In the genomic region with DNA sequence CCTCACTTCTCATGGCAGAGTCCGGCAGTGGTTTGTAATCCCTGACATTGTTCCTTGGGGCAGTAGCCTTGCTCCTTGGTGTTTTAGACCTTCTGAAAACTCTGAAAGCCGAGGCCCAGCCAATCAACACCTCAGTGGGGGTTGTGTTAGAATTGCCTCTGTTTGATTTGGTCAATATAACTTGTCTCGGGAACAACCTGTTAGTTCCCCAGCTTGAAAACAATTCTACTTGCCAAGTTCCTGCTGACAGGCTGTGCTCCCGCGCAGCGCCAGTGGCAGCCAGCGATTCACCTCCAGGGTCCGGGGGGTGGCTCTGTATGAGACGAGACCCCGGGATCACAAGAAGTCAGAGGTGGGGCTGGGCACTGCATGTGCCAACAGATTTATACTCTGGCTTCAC, we compare ENCODE assay signal across 17 cellular contexts.
DNase-seq lines count a peak whose midpoint lies in the region; ATAC-seq and TF ChIP-seq lines count a peak whose summit lies in the region.
"Had no signal": no experiment of that assay in that cellular context is flagged by ENCODE, and none has a peak within 500 bp of the region (broad histone marks: within the 10 kb centered on the region; RNA-seq: fewer than 3 reads in every experiment).

No MANE protein-coding gene starts in this region.

- intact Hi-C loops in IMR-90 (cut with micrococcal nuclease): no loop called here

- no peaks in the 10 kb centered on the region for H3K79me1 ChIP-seq in IMR-90 (ENCODE audit: low read depth in 1 of 2, low read length in 2 of 2)

- no peak overlapping the region for H3K23ac ChIP-seq in IMR-90 (ENCODE audit: low read depth, low read length)

- peaks cover 11% of the 10 kb centered on the region for H3K27me3 Mint-ChIP-seq in glutamatergic neuron (ENCODE audit: unreplicated experiment)
- peaks cover 11% of the 10 kb centered on the region for H3K27me3 Mint-ChIP-seq in neural progenitor cell (ENCODE audit: insufficient read depth, low read depth)

- H2AK9ac ChIP-seq in IMR-90 (replicated peaks; ENCODE audit: low read depth, low read length, poor library complexity): no peak overlapping the region

- TF ChIP-seq CTCF in C4-2B (conservative IDR thresholded peaks at IDR 0.05): no peak
- no peak for TF ChIP-seq CTCF in IMR-90 (conservative IDR thresholded peaks at IDR 0.05; ENCODE audit: low read depth, low read length)
- no peak for TF ChIP-seq CTCF in glutamatergic neuron (IDR thresholded peaks at IDR 0.05; ENCODE audit: partially characterized antibody, unreplicated experiment)
- TF ChIP-seq CTCF in neural progenitor cell (IDR thresholded peaks at IDR 0.05): no peak

- H3K79me2 ChIP-seq in neural progenitor cell (ENCODE audit: low read depth): no peaks in the 10 kb centered on the region

- H3F3A ChIP-seq in neural progenitor cell (ENCODE audit: low read depth): peaks cover 11% of the 10 kb centered on the region

- H3K4me3 Mint-ChIP-seq in glutamatergic neuron (ENCODE audit: unreplicated experiment): peak overlapping the region; percentile 6
- H3K4me3 Mint-ChIP-seq in neural progenitor cell: no peak overlapping the region
- H3K4me3 Mint-ChIP-seq: HFFc6, IgD-negative memory B cell had no signal

- H3K9me3 Mint-ChIP-seq in glutamatergic neuron (ENCODE audit: unreplicated experiment) (peaks cover 13% of the 10 kb centered on the region), neural progenitor cell (peaks cover 14% of the 10 kb centered on the region)
- H3K9me3 Mint-ChIP-seq: HFFc6 had no signal

- H2BK15ac ChIP-seq in IMR-90 (ENCODE audit: low read depth, low read length): no peak overlapping the region

- H2BK5ac ChIP-seq in IMR-90 (ENCODE audit: low read depth, low read length, poor library complexity, severe bottlenecking): no peak overlapping the region

- no peak for TF ChIP-seq RAD21 in IMR-90 (IDR thresholded peaks at IDR 0.05; ENCODE audit: low read length)

- no peak overlapping the region for H4K5ac ChIP-seq in IMR-90 (ENCODE audit: low read depth, low read length)

- dilution Hi-C loops in IMR-90 (cut with HindIII; ENCODE audit: low sequenced_read_pairs, unreplicated experiment): no loop called here

- H3K4me3 ChIP-seq in IMR-90 (ENCODE audit: insufficient read depth, low read depth, low read length) (no peak overlapping the region), neural progenitor cell (no peak overlapping the region)
- H3K4me3 ChIP-seq: A549 had no signal

- POLR2A ChIA-PET in IMR-90 (lab: Charles Lee; ENCODE audit: unreplicated experiment): no interaction called here

- peaks cover 11% of the 10 kb centered on the region for H3K36me3 Mint-ChIP-seq in glutamatergic neuron (ENCODE audit: unreplicated experiment)
- H3K36me3 Mint-ChIP-seq in neural progenitor cell: peaks cover 2% of the 10 kb centered on the region

- no peak overlapping the region for H2BK20ac ChIP-seq in IMR-90 (ENCODE audit: low read depth, low read length)

- DNase-seq in IMR-90: no peak
- DNase-seq in glutamatergic neuron: no peak
- peak; percentile 44 for DNase-seq in neural progenitor cell (ENCODE audit: low spot score)
- no peak for DNase-seq in mesenteric fat pad (ENCODE audit: low spot score)
- DNase-seq in DMS53 treated with DMSO at 0.1 percent for 48 hours (lab: John Stamatoyannopoulos, UW; ENCODE audit: unreplicated experiment): no peak
- no peak for DNase-seq in iPS-NIHi11 (ENCODE audit: low spot score)
- DNase-seq: DMS53, GDM1, GOT3, HFFc6, MV-4-11, NCI-H1417 treated with DMSO at 0.1 percent for 48 hours, NCI-H2029 treated with DMSO at 0.1 percent for 48 hours, NCI-H524 had no signal

- TF ChIP-seq POLR2A in IMR-90 (IDR thresholded peaks at IDR 0.05; ENCODE audit: low read depth, low read length): no peak

- no peak overlapping the region for H3K14ac ChIP-seq in IMR-90 (replicated peaks; ENCODE audit: low read depth, low read length)

- WGBS in IMR-90 (ENCODE audit: extremely low coverage in 2 of 2, insufficient read length in 1 of 2), 2 experiments: 71% methylated on average over 5 of the region's 10 CpGs; no CpG with 5 or more reads in 1 of the 2 experiments

- no peak overlapping the region for H3K56ac ChIP-seq in IMR-90 (ENCODE audit: extremely low read depth, insufficient read depth, low read length)

- CTCF ChIA-PET in IMR-90 (lab: Yijun Ruan, JAX): no interaction called here

- in situ Hi-C loops in IMR-90 (cut with MboI; ENCODE audit: low sequenced_read_pairs): loop anchor here (25.0 kb wide), 1 partner anchor 362 kb away; the partner anchor contains the start of gene HMGB1

- H3K4me1 ChIP-seq in IMR-90 (ENCODE audit: control insufficient read depth, insufficient read depth, low read length) (peaks cover 4% of the 10 kb centered on the region; the same call in 1 of the 2 replicates), neural progenitor cell (peaks cover 13% of the 10 kb centered on the region)

- H2AK5ac ChIP-seq in IMR-90 (ENCODE audit: low read depth, low read length): no peak overlapping the region

- H3K4ac ChIP-seq in IMR-90 (ENCODE audit: low read depth, low read length): no peak overlapping the region

- H3K4me2 ChIP-seq in IMR-90 (ENCODE audit: low read depth, low read length): no peak overlapping the region
- H3K4me2 ChIP-seq in neural progenitor cell: peak overlapping the region; percentile 51
- H3K4me2 ChIP-seq: A549 had no signal

- H3K27ac Mint-ChIP-seq in glutamatergic neuron (ENCODE audit: unreplicated experiment) (no peak overlapping the region), neural progenitor cell (peak overlapping the region; percentile 61)
- H3K27ac Mint-ChIP-seq: HFFc6 had no signal

- no peak overlapping the region; the same call in 1 of the 2 replicates for H4K91ac ChIP-seq in IMR-90 (ENCODE audit: insufficient read depth, low read depth, low read length)

- H3K27me3 ChIP-seq in IMR-90 (ENCODE audit: control insufficient read depth, insufficient read depth, low read length) (no peaks in the 10 kb centered on the region), neural progenitor cell (no peaks in the 10 kb centered on the region)

- H3K36me3 ChIP-seq in IMR-90 (ENCODE audit: control insufficient read depth, insufficient read depth, low read length) (no peaks in the 10 kb centered on the region), neural progenitor cell (no peaks in the 10 kb centered on the region)

- H3K27ac ChIP-seq in C4-2B (peak overlapping the region; percentile 6; the same call in 1 of the 2 replicates), IMR-90 (ENCODE audit: insufficient read depth, low read length) (no peak overlapping the region), neural progenitor cell (no peak overlapping the region)
- H3K27ac ChIP-seq: A549 had no signal

- peaks cover 7% of the 10 kb centered on the region for H3K9me1 ChIP-seq in IMR-90 (ENCODE audit: insufficient read depth, low read length)

- peaks cover 12% of the 10 kb centered on the region for H3K4me1 Mint-ChIP-seq in glutamatergic neuron (ENCODE audit: low read depth, unreplicated experiment)
- peaks cover 19% of the 10 kb centered on the region for H3K4me1 Mint-ChIP-seq in neural progenitor cell
- H3K4me1 Mint-ChIP-seq: IgD-negative memory B cell had no signal

- peak overlapping the region; percentile 13 for H2AFZ ChIP-seq in IMR-90 (replicated peaks; ENCODE audit: low read length, poor library complexity)
- no peak overlapping the region for H2AFZ ChIP-seq in neural progenitor cell (replicated peaks)

- no peak overlapping the region for H3K18ac ChIP-seq in IMR-90 (ENCODE audit: low read depth, low read length)

- H3K9ac ChIP-seq in IMR-90 (ENCODE audit: low read depth, low read length) (no peak overlapping the region), neural progenitor cell (no peak overlapping the region)

- no TSS peak for BruUV-seq in IMR-90 (replicated peaks; lab: Mats Ljungman, UMichigan)

- no peak overlapping the region for H4K8ac ChIP-seq in IMR-90 (ENCODE audit: low read depth in 2 of 2, low read length in 2 of 2)

- no peak for ATAC-seq in IMR-90 (ENCODE audit: low read depth)
- ATAC-seq: A549 had no signal

- no peaks in the 10 kb centered on the region for H4K20me1 ChIP-seq in IMR-90 (ENCODE audit: insufficient read depth, low read length)
- H4K20me1 ChIP-seq in neural progenitor cell (ENCODE audit: low read depth): no peaks in the 10 kb centered on the region

- H2BK120ac ChIP-seq in IMR-90 (ENCODE audit: low read depth, low read length): no peak overlapping the region

- H3K9me3 ChIP-seq in IMR-90 (ENCODE audit: control insufficient read depth, insufficient read depth, low read length) (no peaks in the 10 kb centered on the region), neural progenitor cell (ENCODE audit: low read depth) (no peaks in the 10 kb centered on the region)
- H3K9me3 ChIP-seq: A549 had no signal

TF ChIP-seq in IMR-90, 13 proteins besides CTCF, POLR2A, EP300 and RAD21 (continues in another document):
- no peak for TF ChIP-seq RCOR1 (IDR thresholded peaks at IDR 0.05; ENCODE audit: insufficient replicate concordance, low read length)
- TF ChIP-seq USF2 (IDR thresholded peaks at IDR 0.05; ENCODE audit: low read depth, low read length): no peak
- no peak for TF ChIP-seq ELK1 (IDR thresholded peaks at IDR 0.05; ENCODE audit: borderline replicate concordance, low read depth, low read length)
- no peak for TF ChIP-seq MAZ (IDR thresholded peaks at IDR 0.05; ENCODE audit: borderline replicate concordance, low read depth, low read length)
- no peak for TF ChIP-seq NFE2L2 (IDR thresholded peaks at IDR 0.05; ENCODE audit: low read depth, low read length)
- no peak for TF ChIP-seq CEBPB (IDR thresholded peaks at IDR 0.05; ENCODE audit: low read depth, low read length)
- no peak for TF ChIP-seq MAFK (IDR thresholded peaks at IDR 0.05; ENCODE audit: low read depth, low read length)
- no peak for TF ChIP-seq SMC3 (IDR thresholded peaks at IDR 0.05; ENCODE audit: low read depth, low read length)
- TF ChIP-seq FOS (IDR thresholded peaks at IDR 0.05; ENCODE audit: low read depth, low read length): no peak
- no peak for TF ChIP-seq MXI1 (IDR thresholded peaks at IDR 0.05; ENCODE audit: borderline replicate concordance, low read depth, low read length)
